1 cellular context compared by ENCODE assay signal in the genomic region with DNA sequence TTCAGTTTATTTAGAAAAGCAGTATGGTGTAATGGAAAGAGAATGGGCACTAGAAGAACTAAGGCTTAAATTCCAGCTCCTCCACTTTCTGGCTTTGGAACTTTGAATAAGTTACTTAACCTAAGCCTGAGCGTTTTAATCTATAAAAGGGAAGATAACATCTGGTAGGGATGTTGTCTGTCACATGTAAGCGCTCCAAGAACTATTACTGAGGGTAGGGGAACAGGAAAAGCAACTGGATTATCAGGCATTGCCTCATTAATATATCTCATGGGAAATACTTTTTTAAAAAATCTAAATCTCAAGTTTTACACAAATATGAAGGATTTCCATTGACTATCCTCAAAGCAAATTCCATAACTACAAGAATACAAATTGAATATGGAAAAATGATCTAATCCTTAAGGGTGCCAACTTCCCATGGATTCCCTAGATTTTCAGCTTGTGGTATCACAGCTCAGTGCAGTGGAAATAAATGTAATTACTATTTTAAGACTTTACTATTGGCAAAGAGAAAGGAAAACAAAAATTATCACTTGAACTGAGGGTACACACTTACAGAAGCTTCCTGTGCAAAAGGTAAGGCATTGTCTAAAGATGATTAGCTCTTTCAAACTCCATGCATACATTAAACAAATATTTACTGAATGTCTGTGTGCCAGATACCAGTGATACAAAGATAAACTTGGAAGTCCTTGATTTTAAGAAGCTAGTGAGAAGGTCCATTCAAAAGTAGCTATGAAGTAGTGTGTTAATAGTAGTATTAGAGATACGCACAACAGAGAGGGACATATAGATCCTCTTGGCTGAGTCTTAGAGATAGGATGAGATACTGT.
TF ChIP-seq lines count a peak whose summit lies in the region.

No MANE protein-coding gene starts in this region.

TF ChIP-seq in HepG2, 621 proteins besides CTCF, POLR2A, EP300 and RAD21 (continued from another document and continues in another):
- TF ChIP-seq, protein P1, sequence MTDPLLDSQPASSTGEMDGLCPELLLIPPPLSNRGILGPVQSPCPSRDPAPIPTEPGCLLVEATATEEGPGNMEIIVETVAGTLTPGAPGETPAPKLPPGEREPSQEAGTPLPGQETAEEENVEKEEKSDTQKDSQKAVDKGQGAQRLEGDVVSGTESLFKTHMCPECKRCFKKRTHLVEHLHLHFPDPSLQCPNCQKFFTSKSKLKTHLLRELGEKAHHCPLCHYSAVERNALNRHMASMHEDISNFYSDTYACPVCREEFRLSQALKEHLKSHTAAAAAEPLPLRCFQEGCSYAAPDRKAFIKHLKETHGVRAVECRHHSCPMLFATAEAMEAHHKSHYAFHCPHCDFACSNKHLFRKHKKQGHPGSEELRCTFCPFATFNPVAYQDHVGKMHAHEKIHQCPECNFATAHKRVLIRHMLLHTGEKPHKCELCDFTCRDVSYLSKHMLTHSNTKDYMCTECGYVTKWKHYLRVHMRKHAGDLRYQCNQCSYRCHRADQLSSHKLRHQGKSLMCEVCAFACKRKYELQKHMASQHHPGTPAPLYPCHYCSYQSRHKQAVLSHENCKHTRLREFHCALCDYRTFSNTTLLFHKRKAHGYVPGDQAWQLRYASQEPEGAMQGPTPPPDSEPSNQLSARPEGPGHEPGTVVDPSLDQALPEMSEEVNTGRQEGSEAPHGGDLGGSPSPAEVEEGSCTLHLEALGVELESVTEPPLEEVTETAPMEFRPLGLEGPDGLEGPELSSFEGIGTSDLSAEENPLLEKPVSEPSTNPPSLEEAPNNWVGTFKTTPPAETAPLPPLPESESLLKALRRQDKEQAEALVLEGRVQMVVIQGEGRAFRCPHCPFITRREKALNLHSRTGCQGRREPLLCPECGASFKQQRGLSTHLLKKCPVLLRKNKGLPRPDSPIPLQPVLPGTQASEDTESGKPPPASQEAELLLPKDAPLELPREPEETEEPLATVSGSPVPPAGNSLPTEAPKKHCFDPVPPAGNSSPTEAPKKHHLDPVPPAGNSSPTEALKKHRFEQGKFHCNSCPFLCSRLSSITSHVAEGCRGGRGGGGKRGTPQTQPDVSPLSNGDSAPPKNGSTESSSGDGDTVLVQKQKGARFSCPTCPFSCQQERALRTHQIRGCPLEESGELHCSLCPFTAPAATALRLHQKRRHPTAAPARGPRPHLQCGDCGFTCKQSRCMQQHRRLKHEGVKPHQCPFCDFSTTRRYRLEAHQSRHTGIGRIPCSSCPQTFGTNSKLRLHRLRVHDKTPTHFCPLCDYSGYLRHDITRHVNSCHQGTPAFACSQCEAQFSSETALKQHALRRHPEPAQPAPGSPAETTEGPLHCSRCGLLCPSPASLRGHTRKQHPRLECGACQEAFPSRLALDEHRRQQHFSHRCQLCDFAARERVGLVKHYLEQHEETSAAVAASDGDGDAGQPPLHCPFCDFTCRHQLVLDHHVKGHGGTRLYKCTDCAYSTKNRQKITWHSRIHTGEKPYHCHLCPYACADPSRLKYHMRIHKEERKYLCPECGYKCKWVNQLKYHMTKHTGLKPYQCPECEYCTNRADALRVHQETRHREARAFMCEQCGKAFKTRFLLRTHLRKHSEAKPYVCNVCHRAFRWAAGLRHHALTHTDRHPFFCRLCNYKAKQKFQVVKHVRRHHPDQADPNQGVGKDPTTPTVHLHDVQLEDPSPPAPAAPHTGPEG (CRISPR knock-in tag; IDR thresholded peaks at IDR 0.05): no peak
- TF ChIP-seq, protein P2, sequence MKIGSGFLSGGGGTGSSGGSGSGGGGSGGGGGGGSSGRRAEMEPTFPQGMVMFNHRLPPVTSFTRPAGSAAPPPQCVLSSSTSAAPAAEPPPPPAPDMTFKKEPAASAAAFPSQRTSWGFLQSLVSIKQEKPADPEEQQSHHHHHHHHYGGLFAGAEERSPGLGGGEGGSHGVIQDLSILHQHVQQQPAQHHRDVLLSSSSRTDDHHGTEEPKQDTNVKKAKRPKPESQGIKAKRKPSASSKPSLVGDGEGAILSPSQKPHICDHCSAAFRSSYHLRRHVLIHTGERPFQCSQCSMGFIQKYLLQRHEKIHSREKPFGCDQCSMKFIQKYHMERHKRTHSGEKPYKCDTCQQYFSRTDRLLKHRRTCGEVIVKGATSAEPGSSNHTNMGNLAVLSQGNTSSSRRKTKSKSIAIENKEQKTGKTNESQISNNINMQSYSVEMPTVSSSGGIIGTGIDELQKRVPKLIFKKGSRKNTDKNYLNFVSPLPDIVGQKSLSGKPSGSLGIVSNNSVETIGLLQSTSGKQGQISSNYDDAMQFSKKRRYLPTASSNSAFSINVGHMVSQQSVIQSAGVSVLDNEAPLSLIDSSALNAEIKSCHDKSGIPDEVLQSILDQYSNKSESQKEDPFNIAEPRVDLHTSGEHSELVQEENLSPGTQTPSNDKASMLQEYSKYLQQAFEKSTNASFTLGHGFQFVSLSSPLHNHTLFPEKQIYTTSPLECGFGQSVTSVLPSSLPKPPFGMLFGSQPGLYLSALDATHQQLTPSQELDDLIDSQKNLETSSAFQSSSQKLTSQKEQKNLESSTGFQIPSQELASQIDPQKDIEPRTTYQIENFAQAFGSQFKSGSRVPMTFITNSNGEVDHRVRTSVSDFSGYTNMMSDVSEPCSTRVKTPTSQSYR (CRISPR knock-in tag; IDR thresholded peaks at IDR 0.05; ENCODE audit: borderline replicate concordance): no peak
- TF ChIP-seq HNRNPUL1 (IDR thresholded peaks at IDR 0.05; ENCODE audit: low read depth, low read length): no peak
- TF ChIP-seq SKI (IDR thresholded peaks at IDR 0.05; ENCODE audit: partially characterized antibody): no peak
- no peak for TF ChIP-seq ETV6 (CRISPR knock-in tag; conservative IDR thresholded peaks at IDR 0.05)
- TF ChIP-seq RFX3 (CRISPR knock-in tag; IDR thresholded peaks at IDR 0.05): no peak
- 0 out of 2 replicates have a peak, but pooled peaks have one; percentile 26 for TF ChIP-seq MXD4 (CRISPR knock-in tag; IDR thresholded peaks at IDR 0.05)
- TF ChIP-seq ZNF878 (CRISPR knock-in tag; IDR thresholded peaks at IDR 0.05): peak; percentile 22; the same call in 1 of the 2 replicates
- no peak for TF ChIP-seq ZNF432 (CRISPR knock-in tag; IDR thresholded peaks at IDR 0.05; ENCODE audit: borderline replicate concordance)
- no peak for TF ChIP-seq ZNF724P (CRISPR knock-in tag; IDR thresholded peaks at IDR 0.05; ENCODE audit: borderline replicate concordance)
- TF ChIP-seq ZNF33B (CRISPR knock-in tag; IDR thresholded peaks at IDR 0.05): no peak
- peak; percentile 26; the same call in 1 of the 2 replicates for TF ChIP-seq TBX2 (CRISPR knock-in tag; IDR thresholded peaks at IDR 0.05; ENCODE audit: borderline replicate concordance)
- TF ChIP-seq, protein P3, sequence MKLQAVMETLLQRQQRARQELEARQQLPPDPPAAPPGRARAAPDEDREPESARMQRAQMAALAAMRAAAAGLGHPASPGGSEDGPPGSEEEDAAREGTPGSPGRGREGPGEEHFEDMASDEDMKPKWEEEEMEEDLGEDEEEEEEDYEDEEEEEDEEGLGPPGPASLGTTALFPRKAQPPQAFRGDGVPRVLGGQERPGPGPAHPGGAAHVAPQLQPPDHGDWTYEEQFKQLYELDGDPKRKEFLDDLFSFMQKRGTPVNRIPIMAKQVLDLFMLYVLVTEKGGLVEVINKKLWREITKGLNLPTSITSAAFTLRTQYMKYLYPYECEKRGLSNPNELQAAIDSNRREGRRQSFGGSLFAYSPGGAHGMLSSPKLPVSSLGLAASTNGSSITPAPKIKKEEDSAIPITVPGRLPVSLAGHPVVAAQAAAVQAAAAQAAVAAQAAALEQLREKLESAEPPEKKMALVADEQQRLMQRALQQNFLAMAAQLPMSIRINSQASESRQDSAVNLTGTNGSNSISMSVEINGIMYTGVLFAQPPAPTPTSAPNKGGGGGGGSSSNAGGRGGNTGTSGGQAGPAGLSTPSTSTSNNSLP (IDR thresholded peaks at IDR 0.05; ENCODE audit: low read depth, low read length): peak; percentile 44; the same call in 1 of the 2 replicates
- TF ChIP-seq, protein P4, sequence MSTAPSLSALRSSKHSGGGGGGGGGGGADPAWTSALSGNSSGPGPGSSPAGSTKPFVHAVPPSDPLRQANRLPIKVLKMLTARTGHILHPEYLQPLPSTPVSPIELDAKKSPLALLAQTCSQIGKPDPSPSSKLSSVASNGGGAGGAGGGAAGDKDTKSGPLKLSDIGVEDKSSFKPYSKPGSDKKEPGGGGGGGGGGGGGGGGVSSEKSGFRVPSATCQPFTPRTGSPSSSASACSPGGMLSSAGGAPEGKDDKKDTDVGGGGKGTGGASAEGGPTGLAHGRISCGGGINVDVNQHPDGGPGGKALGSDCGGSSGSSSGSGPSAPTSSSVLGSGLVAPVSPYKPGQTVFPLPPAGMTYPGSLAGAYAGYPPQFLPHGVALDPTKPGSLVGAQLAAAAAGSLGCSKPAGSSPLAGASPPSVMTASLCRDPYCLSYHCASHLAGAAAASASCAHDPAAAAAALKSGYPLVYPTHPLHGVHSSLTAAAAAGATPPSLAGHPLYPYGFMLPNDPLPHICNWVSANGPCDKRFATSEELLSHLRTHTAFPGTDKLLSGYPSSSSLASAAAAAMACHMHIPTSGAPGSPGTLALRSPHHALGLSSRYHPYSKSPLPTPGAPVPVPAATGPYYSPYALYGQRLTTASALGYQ (CRISPR knock-in tag; IDR thresholded peaks at IDR 0.05): peak; percentile 66; the same call in 1 of the 2 replicates
- TF ChIP-seq, protein P5, sequence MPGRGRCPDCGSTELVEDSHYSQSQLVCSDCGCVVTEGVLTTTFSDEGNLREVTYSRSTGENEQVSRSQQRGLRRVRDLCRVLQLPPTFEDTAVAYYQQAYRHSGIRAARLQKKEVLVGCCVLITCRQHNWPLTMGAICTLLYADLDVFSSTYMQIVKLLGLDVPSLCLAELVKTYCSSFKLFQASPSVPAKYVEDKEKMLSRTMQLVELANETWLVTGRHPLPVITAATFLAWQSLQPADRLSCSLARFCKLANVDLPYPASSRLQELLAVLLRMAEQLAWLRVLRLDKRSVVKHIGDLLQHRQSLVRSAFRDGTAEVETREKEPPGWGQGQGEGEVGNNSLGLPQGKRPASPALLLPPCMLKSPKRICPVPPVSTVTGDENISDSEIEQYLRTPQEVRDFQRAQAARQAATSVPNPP (CRISPR knock-in tag; IDR thresholded peaks at IDR 0.05): no peak
- no peak for TF ChIP-seq NFKB2 (CRISPR knock-in tag; IDR thresholded peaks at IDR 0.05; ENCODE audit: borderline replicate concordance)
- peak; percentile 34; the same call in 1 of the 2 replicates for TF ChIP-seq SIX1 (CRISPR knock-in tag; IDR thresholded peaks at IDR 0.05; ENCODE audit: borderline replicate concordance)
- no peak for TF ChIP-seq TBL1XR1 (IDR thresholded peaks at IDR 0.05; ENCODE audit: borderline replicate concordance, low read length, partially characterized antibody)
- no peak for TF ChIP-seq GTF2F1 (IDR thresholded peaks at IDR 0.05; ENCODE audit: low read length)
- no peak for TF ChIP-seq DNMT1 (CRISPR knock-in tag; IDR thresholded peaks at IDR 0.05)
- no peak for TF ChIP-seq RBAK (CRISPR knock-in tag; IDR thresholded peaks at IDR 0.05)
- no peak for TF ChIP-seq ELF1 (CRISPR knock-in tag; IDR thresholded peaks at IDR 0.05)
- TF ChIP-seq, protein P6, sequence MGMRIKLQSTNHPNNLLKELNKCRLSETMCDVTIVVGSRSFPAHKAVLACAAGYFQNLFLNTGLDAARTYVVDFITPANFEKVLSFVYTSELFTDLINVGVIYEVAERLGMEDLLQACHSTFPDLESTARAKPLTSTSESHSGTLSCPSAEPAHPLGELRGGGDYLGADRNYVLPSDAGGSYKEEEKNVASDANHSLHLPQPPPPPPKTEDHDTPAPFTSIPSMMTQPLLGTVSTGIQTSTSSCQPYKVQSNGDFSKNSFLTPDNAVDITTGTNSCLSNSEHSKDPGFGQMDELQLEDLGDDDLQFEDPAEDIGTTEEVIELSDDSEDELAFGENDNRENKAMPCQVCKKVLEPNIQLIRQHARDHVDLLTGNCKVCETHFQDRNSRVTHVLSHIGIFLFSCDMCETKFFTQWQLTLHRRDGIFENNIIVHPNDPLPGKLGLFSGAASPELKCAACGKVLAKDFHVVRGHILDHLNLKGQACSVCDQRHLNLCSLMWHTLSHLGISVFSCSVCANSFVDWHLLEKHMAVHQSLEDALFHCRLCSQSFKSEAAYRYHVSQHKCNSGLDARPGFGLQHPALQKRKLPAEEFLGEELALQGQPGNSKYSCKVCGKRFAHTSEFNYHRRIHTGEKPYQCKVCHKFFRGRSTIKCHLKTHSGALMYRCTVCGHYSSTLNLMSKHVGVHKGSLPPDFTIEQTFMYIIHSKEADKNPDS (CRISPR knock-in tag; IDR thresholded peaks at IDR 0.05): no peak
- no peak for TF ChIP-seq NR2F1 (CRISPR knock-in tag; IDR thresholded peaks at IDR 0.05)
- TF ChIP-seq CENPX (CRISPR knock-in tag; IDR thresholded peaks at IDR 0.05): no peak
- TF ChIP-seq, protein P7, sequence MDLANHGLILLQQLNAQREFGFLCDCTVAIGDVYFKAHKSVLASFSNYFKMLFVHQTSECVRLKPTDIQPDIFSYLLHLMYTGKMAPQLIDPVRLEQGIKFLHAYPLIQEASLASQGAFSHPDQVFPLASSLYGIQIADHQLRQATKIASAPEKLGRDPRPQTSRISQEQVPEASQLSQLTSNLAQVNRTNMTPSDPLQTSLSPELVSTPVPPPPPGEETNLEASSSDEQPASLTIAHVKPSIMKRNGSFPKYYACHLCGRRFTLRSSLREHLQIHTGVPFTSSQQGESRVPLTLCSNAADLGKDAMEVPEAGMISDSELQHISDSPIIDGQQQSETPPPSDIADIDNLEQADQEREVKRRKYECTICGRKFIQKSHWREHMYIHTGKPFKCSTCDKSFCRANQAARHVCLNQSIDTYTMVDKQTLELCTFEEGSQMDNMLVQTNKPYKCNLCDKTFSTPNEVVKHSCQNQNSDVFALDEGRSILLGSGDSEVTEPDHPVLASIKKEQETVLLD (CRISPR knock-in tag; IDR thresholded peaks at IDR 0.05; ENCODE audit: low read depth): no peak
- no peak for TF ChIP-seq MIER2 (CRISPR knock-in tag; IDR thresholded peaks at IDR 0.05)
- no peak for TF ChIP-seq ZNF816 (CRISPR knock-in tag; IDR thresholded peaks at IDR 0.05; ENCODE audit: borderline replicate concordance)
- no peak for TF ChIP-seq ZNF530 (CRISPR knock-in tag; IDR thresholded peaks at IDR 0.05; ENCODE audit: low read depth)
- peak; percentile 55; the same call in 1 of the 2 replicates for TF ChIP-seq ZNF264 (CRISPR knock-in tag; IDR thresholded peaks at IDR 0.05)
- TF ChIP-seq SAFB2 (CRISPR knock-in tag; IDR thresholded peaks at IDR 0.05; ENCODE audit: borderline replicate concordance, low read depth): no peak
- TF ChIP-seq ZNF251 (CRISPR knock-in tag; IDR thresholded peaks at IDR 0.05): no peak
- no peak for TF ChIP-seq POLR2AphosphoS2 (IDR thresholded peaks at IDR 0.05; ENCODE audit: low read depth, low read length)
- TF ChIP-seq, protein P8, sequence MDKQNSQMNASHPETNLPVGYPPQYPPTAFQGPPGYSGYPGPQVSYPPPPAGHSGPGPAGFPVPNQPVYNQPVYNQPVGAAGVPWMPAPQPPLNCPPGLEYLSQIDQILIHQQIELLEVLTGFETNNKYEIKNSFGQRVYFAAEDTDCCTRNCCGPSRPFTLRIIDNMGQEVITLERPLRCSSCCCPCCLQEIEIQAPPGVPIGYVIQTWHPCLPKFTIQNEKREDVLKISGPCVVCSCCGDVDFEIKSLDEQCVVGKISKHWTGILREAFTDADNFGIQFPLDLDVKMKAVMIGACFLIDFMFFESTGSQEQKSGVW (CRISPR knock-in tag; IDR thresholded peaks at IDR 0.05; ENCODE audit: borderline replicate concordance): no peak
- no peak for TF ChIP-seq ZBTB8A (CRISPR knock-in tag; IDR thresholded peaks at IDR 0.05; ENCODE audit: borderline replicate concordance, low read depth)
- TF ChIP-seq TCF7 (IDR thresholded peaks at IDR 0.05; ENCODE audit: low read depth): peak; percentile 43; the same call in 1 of the 2 replicates
- TF ChIP-seq ZBTB20 (CRISPR knock-in tag; IDR thresholded peaks at IDR 0.05; ENCODE audit: borderline replicate concordance, low read depth): peak; percentile 99
- TF ChIP-seq YY1 (IDR thresholded peaks at IDR 0.05; ENCODE audit: insufficient read depth, insufficient replicate concordance, low read depth, low read length): no peak
- peak; percentile 73 for TF ChIP-seq RARA (CRISPR knock-in tag; IDR thresholded peaks at IDR 0.05)
- no peak for TF ChIP-seq DPF2 (CRISPR knock-in tag; IDR thresholded peaks at IDR 0.05; ENCODE audit: borderline replicate concordance, low read depth)
